9 cellular contexts compared by ENCODE assay signal in the genomic region with DNA sequence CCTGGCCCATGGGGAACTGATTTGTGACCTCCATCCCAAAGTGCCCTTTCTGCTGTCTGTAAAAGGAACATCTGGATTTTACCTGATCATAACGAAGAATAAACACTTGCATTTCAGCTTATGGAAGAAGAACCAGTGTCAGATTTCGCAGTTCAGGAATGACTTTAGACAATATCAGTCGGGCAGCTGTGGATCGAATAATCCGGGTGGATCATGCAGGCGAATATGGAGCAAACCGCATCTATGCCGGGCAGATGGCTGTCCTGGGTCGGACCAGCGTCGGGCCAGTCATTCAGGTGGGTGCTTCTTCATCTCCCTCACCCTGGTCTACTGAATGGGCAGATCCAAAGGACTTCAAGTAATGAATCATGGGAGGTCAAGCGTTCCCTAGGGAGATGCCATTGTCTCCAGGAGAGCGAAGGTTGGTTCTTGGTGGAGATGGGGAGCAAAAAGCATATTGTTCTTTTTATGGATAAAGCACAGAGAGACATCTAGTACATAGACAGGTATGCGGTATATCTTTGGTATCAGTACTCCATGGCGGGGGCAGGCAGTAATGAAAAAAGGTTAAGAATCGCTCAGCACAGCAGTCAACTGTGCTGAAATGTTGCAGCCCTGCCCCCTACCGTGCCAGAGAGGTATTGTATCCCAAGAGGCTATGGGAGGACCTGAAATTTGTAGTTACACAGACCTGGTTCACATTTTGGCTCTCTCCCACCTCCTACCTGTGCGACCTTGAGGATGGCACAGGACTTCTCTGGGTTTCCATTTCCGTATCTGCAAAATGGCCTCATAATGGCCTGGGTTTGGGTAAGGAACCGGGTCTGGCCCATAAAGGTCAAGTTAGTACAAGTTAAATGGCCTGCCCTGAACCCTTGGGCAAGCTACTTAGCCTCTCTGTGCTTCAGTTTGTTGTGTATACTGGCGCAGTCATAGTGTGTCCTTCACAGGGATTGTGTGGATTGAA. TPM values are rescaled to one million over a fixed set of nuclear protein-coding genes. Genes with fewer than 3 reads are reported as not detected.
DNase-seq lines count a peak whose midpoint lies in the region; ATAC-seq and TF ChIP-seq lines count a peak whose summit lies in the region.
"Had no signal": no experiment of that assay in that cellular context is flagged by ENCODE, and none has a peak within 500 bp of the region (broad histone marks: within the 10 kb centered on the region; RNA-seq: fewer than 3 reads in every experiment).

No MANE protein-coding gene starts in this region.

- ATAC-seq in HG02840 (IDR thresholded peaks at IDR 0.05; ENCODE audit: low FRiP score, unreplicated experiment) = no peak

- no peak overlapping the region for H3K27ac Mint-ChIP-seq in chondrocyte (ENCODE audit: unreplicated experiment)
- H3K27ac Mint-ChIP-seq: activated naive CD4-positive, alpha-beta T cell treated with anti-CD3 and anti-CD28 coated beads, Interleukin-2, amount 50 U/mL, for 24 hours had no signal

- H3K4me3 Mint-ChIP-seq in chondrocyte (ENCODE audit: unreplicated experiment) = no peak overlapping the region
- H3K4me3 Mint-ChIP-seq: activated naive CD4-positive, alpha-beta T cell treated with anti-CD3 and anti-CD28 coated beads, Interleukin-2, amount 50 U/mL, for 24 hours had no signal

- TF ChIP-seq CTCF in WI38 (IDR thresholded peaks at IDR 0.05; ENCODE audit: low read depth, low read length) (peak; percentile 86), chondrocyte (IDR thresholded peaks at IDR 0.05) (peak; percentile 84), lower leg skin (IDR thresholded peaks at IDR 0.05) (peak in 1 of 3 donors; percentile 26)

- H3K27me3 Mint-ChIP-seq in chondrocyte (ENCODE audit: low read depth) = no peaks in the 10 kb centered on the region
- H3K27me3 Mint-ChIP-seq: activated naive CD4-positive, alpha-beta T cell treated with anti-CD3 and anti-CD28 coated beads, Interleukin-2, amount 50 U/mL, for 24 hours had no signal

- H3K9me3 Mint-ChIP-seq in chondrocyte (ENCODE audit: low read depth) = no peaks in the 10 kb centered on the region
- H3K9me3 Mint-ChIP-seq: activated naive CD4-positive, alpha-beta T cell treated with anti-CD3 and anti-CD28 coated beads, Interleukin-2, amount 50 U/mL, for 24 hours had no signal

- WGBS in lower leg skin, 2 donors = 75 to 79% methylated on average over 21 of the region's 21 CpGs

- no peak overlapping the region for H3K4me3 ChIP-seq in WI38 (ENCODE audit: low read depth, low read length)
- no peak overlapping the region for H3K4me3 ChIP-seq in lower leg skin (ENCODE audit: low read depth, poor library complexity, severe bottlenecking)

- DNase-seq in EL (peak; percentile 48), LoVo (ENCODE audit: low spot score) (peak; percentile 60), chondrocyte (ENCODE audit: low spot score) (no peak), lower leg skin (ENCODE audit: low spot score in 2 of 2) (peak; percentile 30 to 75), DMS79 (lab: John Stamatoyannopoulos, UW) (no peak)
- DNase-seq in stimulated activated naive CD4-positive, alpha-beta T cell (lab: John Stamatoyannopoulos, UW) = peak in 5 of 6 experiments; percentile 7 to 31 (median 17)

- intact Hi-C loops in lower leg skin (cut with DNase I; ENCODE audit: low total_unique reads) = loop anchor here (5.0 kb wide), 1 partner anchor 90 kb away; a partner anchor contains a TSS

- no peak for TF ChIP-seq POLR2A in lower leg skin (IDR thresholded peaks at IDR 0.05)

- H3K4me1 Mint-ChIP-seq in chondrocyte (ENCODE audit: low read depth) = peaks cover 17% of the 10 kb centered on the region

- peaks cover 6% of the 10 kb centered on the region for H3K36me3 Mint-ChIP-seq in chondrocyte (ENCODE audit: low read depth)

RNA-seq across cellular contexts. Expression of a gene that starts 4.7 kb away (rescaled TPM):
- 19.2 to 20.7 TPM (median 20.6 TPM) in 3 replicates for total RNA-seq in chondrocyte
- 10 to 100 TPM; 11.4 to 18.3 (median 15.4) TPM for total RNA-seq in lower leg skin

RNA-seq across cellular contexts. Expression of a gene that starts 41.7 kb away (rescaled TPM):
- total RNA-seq in chondrocyte = 64.1 to 65.3 TPM (median 65.0 TPM) in 3 replicates
- 10 to 100 TPM; 57.3 to 61.0 (median 58.1) TPM for total RNA-seq in lower leg skin

Comparison
In these comparisons a context has a peak if more than half of its experiments do, and no peak if none do; other contexts are left out.
1. DNase-seq: peak in EL (single experiment), LoVo (single experiment), lower leg skin (2 of 2) and stimulated activated naive CD4-positive, alpha-beta T cell (5 of 6); none in chondrocyte (single experiment) and DMS79 (single experiment).